In genomic region chr9:12680341-12680740, GRCh38 we compare ENCODE assay signal across 1 cellular context.
TF ChIP-seq lines count a peak whose summit lies in the region.

No MANE protein-coding gene starts in this region.

TF ChIP-seq in endothelial cell of umbilical vein, 7 proteins besides CTCF, POLR2A, EP300 and RAD21:
- TF ChIP-seq FOS (IDR thresholded peaks at IDR 0.05; ENCODE audit: borderline replicate concordance, insufficient read depth, low read length): no peak
- TF ChIP-seq JUN (IDR thresholded peaks at IDR 0.05; ENCODE audit: borderline replicate concordance, insufficient read depth, insufficient read length, low read depth): no peak
- no peak for TF ChIP-seq POLR2AphosphoS5 (IDR thresholded peaks at IDR 0.05; ENCODE audit: insufficient read depth, low read depth, low read length)
- TF ChIP-seq, protein P1, sequence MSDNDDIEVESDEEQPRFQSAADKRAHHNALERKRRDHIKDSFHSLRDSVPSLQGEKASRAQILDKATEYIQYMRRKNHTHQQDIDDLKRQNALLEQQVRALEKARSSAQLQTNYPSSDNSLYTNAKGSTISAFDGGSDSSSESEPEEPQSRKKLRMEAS (IDR thresholded peaks at IDR 0.05; ENCODE audit: insufficient read depth, insufficient read length): no peak
